ENCODE assay signal across 15 cellular contexts in genomic region chr1:50416553-50417453, GRCh38. TPM values are rescaled to one million over a fixed set of nuclear protein-coding genes. Genes with fewer than 3 reads are reported as not detected.
A peak's percentile ranks its signal among the peaks of the same experiment; 100 is the strongest.
DNase-seq lines count a peak whose midpoint lies in the region; ATAC-seq and TF ChIP-seq lines count a peak whose summit lies in the region.
"Had no signal": no experiment of that assay in that cellular context is flagged by ENCODE, and none has a peak within 500 bp of the region (broad histone marks: within the 10 kb centered on the region; RNA-seq: fewer than 3 reads in every experiment).

No MANE protein-coding gene starts in this region.

- H3K9me3 Mint-ChIP-seq in stimulated activated naive CD8-positive, alpha-beta T cell treated with anti-CD3 and anti-CD28 coated beads, Interleukin-15, Interleukin-2, amounts not matched to agents 100 ng/mL and 50 ng/mL, for 24 hours, result peaks cover 6% of the 10 kb centered on the region
- H3K9me3 Mint-ChIP-seq in brain, result peaks cover 8 to 26% (median 12%) of the 10 kb centered on the region in 5 experiments

- intact Hi-C loops in lower leg skin (cut with DNase I; ENCODE audit: low total_unique reads), result no loop called here
- intact Hi-C loops in prostate gland (cut with DNase I), result no loop called here

- DNase-seq in stimulated activated naive CD8-positive, alpha-beta T cell treated with anti-CD3 and anti-CD28 coated beads, Interleukin-15, Interleukin-2, amounts not matched to agents 100 U/mL and 50 U/mL, for 24 hours, result no peak
- peak; percentile 85 for DNase-seq in mesendoderm
- DNase-seq in lower leg skin (ENCODE audit: low spot score in 2 of 2), result no peak
- DNase-seq in BE2C, result no peak
- DNase-seq in prostate gland (ENCODE audit: low spot score), result no peak
- DNase-seq: activated CD4-positive, CD25-positive, alpha-beta regulatory T cell treated with anti-CD3 and anti-CD28 coated beads, Interleukin-2, amount 50 U/mL, for 72 hours; activated effector memory CD4-positive, alpha-beta T cell treated with anti-CD3 and anti-CD28 coated beads, Interleukin-2, amount 50 U/mL, for 16 hours; midbrain; MM.1S; stimulated activated CD4-positive, alpha-beta T cell treated with anti-CD3 and anti-CD28 coated beads, Interleukin-4, amount 100 ng/mL, for 4 hours; stimulated activated naive CD4-positive, alpha-beta T cell treated with Interleukin-2 at 50 U/mL for 16 hours had no signal

- H3K79me2 ChIP-seq in mesendoderm (ENCODE audit: control insufficient read depth, insufficient read depth, low read length), result no peaks in the 10 kb centered on the region

- H3K4me2 ChIP-seq in mesendoderm (ENCODE audit: low read length), result peak overlapping the region; percentile 19

- H3K4me3 Mint-ChIP-seq in stimulated activated naive CD8-positive, alpha-beta T cell treated with anti-CD3 and anti-CD28 coated beads, Interleukin-15, Interleukin-2, amounts not matched to agents 100 ng/mL and 50 ng/mL, for 24 hours, result peak overlapping the region; percentile 2
- peak overlapping the region; percentile 56 to 85 (median 76) for H3K4me3 Mint-ChIP-seq in brain

- TF ChIP-seq POLR2A in lower leg skin (IDR thresholded peaks at IDR 0.05), result no peak
- TF ChIP-seq POLR2A in prostate gland (IDR thresholded peaks at IDR 0.05), result no peak

- no peak overlapping the region for H2BK5ac ChIP-seq in mesendoderm (ENCODE audit: low read length)

- no peak overlapping the region for H4K8ac ChIP-seq in mesendoderm (ENCODE audit: low read depth, low read length)

- H3K56ac ChIP-seq in mesendoderm (ENCODE audit: low read length), result no peak overlapping the region

- H3K18ac ChIP-seq in mesendoderm (ENCODE audit: low read length), result no peak overlapping the region

- no peak for ATAC-seq in stimulated activated naive CD8-positive, alpha-beta T cell treated with anti-CD3 and anti-CD28 coated beads, Interleukin-15, Interleukin-2, amounts not matched to agents 100 U/mL and 50 U/mL, for 24 hours
- ATAC-seq in GM19455 (IDR thresholded peaks at IDR 0.05; ENCODE audit: unreplicated experiment), result no peak

- H2BK15ac ChIP-seq in mesendoderm (replicated peaks; ENCODE audit: low read depth), result no peak overlapping the region

- TF ChIP-seq CTCF in brain (conservative IDR thresholded peaks at IDR 0.05), result no peak
- TF ChIP-seq CTCF in lower leg skin (IDR thresholded peaks at IDR 0.05), result no peak
- TF ChIP-seq CTCF in BE2C (IDR thresholded peaks at IDR 0.05; ENCODE audit: low read depth, low read length), result no peak
- no peak for TF ChIP-seq CTCF in prostate gland (IDR thresholded peaks at IDR 0.05)

- H3K23ac ChIP-seq in mesendoderm (ENCODE audit: low read length), result no peak overlapping the region

- peak overlapping the region; percentile 31 for H3K9ac ChIP-seq in mesendoderm (ENCODE audit: low read length)

- H3K4ac ChIP-seq in mesendoderm (ENCODE audit: low read depth, low read length), result no peak overlapping the region

- no peak overlapping the region for H3K27ac ChIP-seq in mesendoderm (ENCODE audit: low read depth, low read length)
- H3K27ac ChIP-seq in prostate gland, result no peak overlapping the region

- H2AK5ac ChIP-seq in mesendoderm (ENCODE audit: low read length), result no peak overlapping the region

- H4K5ac ChIP-seq in mesendoderm (ENCODE audit: low read length), result no peak overlapping the region

- peak overlapping the region; percentile 41 for H3K27ac Mint-ChIP-seq in stimulated activated naive CD8-positive, alpha-beta T cell treated with anti-CD3 and anti-CD28 coated beads, Interleukin-15, Interleukin-2, amounts not matched to agents 100 ng/mL and 50 ng/mL, for 24 hours
- H3K27ac Mint-ChIP-seq in brain, result peak overlapping the region in 3 of 5 experiments; percentile 73 to 96 (median 84)

- H3K4me1 ChIP-seq in mesendoderm (ENCODE audit: control insufficient read depth, low read depth, low read length) (no peaks in the 10 kb centered on the region), BE2C (no peaks in the 10 kb centered on the region), prostate gland (replicated peaks) (no peaks in the 10 kb centered on the region)

- H3K4me1 Mint-ChIP-seq in stimulated activated naive CD8-positive, alpha-beta T cell treated with anti-CD3 and anti-CD28 coated beads, Interleukin-15, Interleukin-2, amounts not matched to agents 100 ng/mL and 50 ng/mL, for 24 hours (ENCODE audit: low read depth), result peaks cover 31% of the 10 kb centered on the region
- H3K4me1 Mint-ChIP-seq in brain, result peaks cover 40% of the 10 kb centered on the region

- no peaks in the 10 kb centered on the region for H3K36me3 Mint-ChIP-seq in stimulated activated naive CD8-positive, alpha-beta T cell treated with anti-CD3 and anti-CD28 coated beads, Interleukin-15, Interleukin-2, amounts not matched to agents 100 ng/mL and 50 ng/mL, for 24 hours (ENCODE audit: low read depth)
- H3K36me3 Mint-ChIP-seq in brain, result no peaks in the 10 kb centered on the region

- H3K9me3 ChIP-seq in BE2C (no peaks in the 10 kb centered on the region), prostate gland (no peaks in the 10 kb centered on the region)

- H3K4me3 ChIP-seq in mesendoderm (ENCODE audit: low read length), result no peak overlapping the region
- no peak overlapping the region for H3K4me3 ChIP-seq in lower leg skin (ENCODE audit: low read depth, poor library complexity, severe bottlenecking)
- H3K4me3 ChIP-seq in BE2C (ENCODE audit: low read depth, low read length), result no peak overlapping the region
- H3K4me3 ChIP-seq in prostate gland, result no peak overlapping the region

- no peaks in the 10 kb centered on the region for H3K79me1 ChIP-seq in mesendoderm (ENCODE audit: low read length)

- H3K36me3 ChIP-seq in mesendoderm (ENCODE audit: control insufficient read depth, insufficient read depth, low read length) (no peaks in the 10 kb centered on the region), BE2C (no peaks in the 10 kb centered on the region), prostate gland (no peaks in the 10 kb centered on the region)

- peaks cover 79% of the 10 kb centered on the region for H3K27me3 ChIP-seq in mesendoderm (ENCODE audit: insufficient read depth, low read length, poor library complexity)
- H3K27me3 ChIP-seq in BE2C, result peaks cover 84% of the 10 kb centered on the region
- H3K27me3 ChIP-seq in prostate gland (replicated peaks; ENCODE audit: insufficient read depth), result peaks cover 49% of the 10 kb centered on the region

- no CpG with 5 or more reads among the region's 46 CpGs for WGBS in mesendoderm (ENCODE audit: extremely low coverage, insufficient coverage, low lambda C conversion rate)
- WGBS in lower leg skin, 2 donors, result 3 to 4% methylated on average over 35 to 46 of the region's 46 CpGs
- 4% methylated on average over 44 of the region's 46 CpGs for WGBS in prostate gland

- no peak overlapping the region for H2BK120ac ChIP-seq in mesendoderm (ENCODE audit: low read depth, low read length)

- H3K27me3 Mint-ChIP-seq in stimulated activated naive CD8-positive, alpha-beta T cell treated with anti-CD3 and anti-CD28 coated beads, Interleukin-15, Interleukin-2, amounts not matched to agents 100 ng/mL and 50 ng/mL, for 24 hours, result peaks cover 72% of the 10 kb centered on the region
- H3K27me3 Mint-ChIP-seq in brain, result peaks cover 97% of the 10 kb centered on the region

RNA-seq across cellular contexts. Expression of gene DMRTA2, which starts 6.4 kb away (rescaled TPM):
- polyA plus RNA-seq in brain (ENCODE audit: insufficient read depth, low read depth, low replicate concordance), result 19.7 TPM
- 0.03 TPM for polyA plus RNA-seq in mesendoderm (2013, experiment 1 of 2)
- polyA plus RNA-seq in mesendoderm (2013, experiment 2 of 2), result 0.04 TPM
- total RNA-seq in lower leg skin (under 1 TPM in 1 of 4 donors, not detected in 3; 0.23 TPM), prostate gland (1 to 10 TPM in 1 of 2 donors, not detected in 1; 1.1 TPM)
- not detected for polyA plus RNA-seq in BE2C (2012; ENCODE audit: insufficient read depth, insufficient read length, low read depth)
- total RNA-seq: pulmonary artery endothelial cell had no signal
